ENCODE assay signal across 24 cellular contexts in genomic region chr17:70338946-70339354, GRCh38.
A peak's percentile ranks its signal among the peaks of the same experiment; 100 is the strongest.
DNase-seq lines count a peak whose midpoint lies in the region; ATAC-seq, FAIRE-seq and TF ChIP-seq lines count a peak whose summit lies in the region.
"Had no signal": no experiment of that assay in that cellular context is flagged by ENCODE, and none has a peak within 500 bp of the region (broad histone marks: within the 10 kb centered on the region; RNA-seq: fewer than 3 reads in every experiment).

No MANE protein-coding gene starts in this region.

- ATAC-seq in GM18907 (IDR thresholded peaks at IDR 0.05; ENCODE audit: unreplicated experiment), result peak; percentile 51
- ATAC-seq: A549, GM23338, HCT116 had no signal

- no peak for TF ChIP-seq CTCF in OCI-LY3 (IDR thresholded peaks at IDR 0.05; ENCODE audit: low read depth, low read length)

- no peaks in the 10 kb centered on the region for H3K79me2 ChIP-seq in OCI-LY3 (ENCODE audit: low read length)

- H4K20me1 ChIP-seq in OCI-LY3 (ENCODE audit: insufficient read depth, low read length), result no peaks in the 10 kb centered on the region
- H4K20me1 ChIP-seq: BLaER1 treated with 17β-estradiol and CSF1 and Interleukin-3, amounts not matched to agents 10 nM and 100 nM had no signal

- peaks cover 40% of the 10 kb centered on the region for H3K4me1 ChIP-seq in OCI-LY3 (ENCODE audit: low read length)
- H3K4me1 ChIP-seq: A549, BE2C had no signal

- no peak overlapping the region for H2AFZ ChIP-seq in OCI-LY3 (ENCODE audit: low read depth, low read length)
- H2AFZ ChIP-seq: GM23338 had no signal

- H3K4me3 ChIP-seq in OCI-LY3 (ENCODE audit: low read length), result no peak overlapping the region
- H3K4me3 ChIP-seq: A549; BLaER1 treated with 17β-estradiol and CSF1 and Interleukin-3, amounts not matched to agents 10 nM and 100 nM; GM23338 had no signal

- no peak overlapping the region for H3K9ac ChIP-seq in OCI-LY3 (ENCODE audit: low read length)
- H3K9ac ChIP-seq: BLaER1 treated with 17β-estradiol and CSF1 and Interleukin-3, amounts not matched to agents 10 nM and 100 nM had no signal

- H3K27ac ChIP-seq in OCI-LY3 (ENCODE audit: low read length), result peak overlapping the region; percentile 15; the same call in 1 of the 2 replicates
- H3K27ac ChIP-seq: A549; BLaER1 treated with 17β-estradiol and CSF1 and Interleukin-3, amounts not matched to agents 10 nM and 100 nM had no signal

- H3K4me2 ChIP-seq in OCI-LY3 (ENCODE audit: low read length), result peak overlapping the region; percentile 36
- H3K4me2 ChIP-seq: A549; BLaER1 treated with 17β-estradiol and CSF1 and Interleukin-3, amounts not matched to agents 10 nM and 100 nM; GM23338 had no signal

- FAIRE-seq in GM12891 (lab: Jason Lieb, UNC) (no peak), urothelium cell line (lab: Jason Lieb, UNC) (peak; percentile 62)
- FAIRE-seq: A549, D721Med, G401.6, GM18507, GM19239 had no signal

- DNase-seq in GM12891 (ENCODE audit: insufficient read length, low spot score) (no peak), urothelium cell line (ENCODE audit: low spot score) (no peak), hippocampal formation (lab: John Stamatoyannopoulos, UW) (no peak), Kasumi-1 (lab: John Stamatoyannopoulos, UW) (no peak)
- no peak for DNase-seq in NK-92 treated with Interleukin-12 subunit alpha and Interleukin-12 subunit beta, amount 100 ng/mL, for 24 hours (lab: John Stamatoyannopoulos, UW)
- DNase-seq: 8988T; ACHN; AML-193; BE2C; CD4-positive, alpha-beta T cell; CD8-positive, alpha-beta memory T cell; DMS 273 treated with DMSO at 0.1 percent for 48 hours; DND-41; H9 had no signal

- no peaks in the 10 kb centered on the region for H3K27me3 ChIP-seq in OCI-LY3 (ENCODE audit: low read depth, low read length)
- H3K27me3 ChIP-seq: BE2C; BLaER1 treated with 17β-estradiol and CSF1 and Interleukin-3, amounts not matched to agents 10 nM and 100 nM had no signal

- TF ChIP-seq POLR2A in GM12891 (IDR thresholded peaks at IDR 0.05; ENCODE audit: low read depth, low read length), result no peak

- 0 out of 2 replicates have a peak, but pooled peaks cover 4% of the 10 kb centered on the region for H3K9me3 ChIP-seq in OCI-LY3 (ENCODE audit: insufficient read depth, low read length)
- H3K9me3 ChIP-seq: A549, BE2C had no signal

- peaks cover 7% of the 10 kb centered on the region for H3K36me3 ChIP-seq in OCI-LY3 (replicated peaks; ENCODE audit: low read depth, low read length)
- H3K36me3 ChIP-seq: BE2C; BLaER1 treated with 17β-estradiol and CSF1 and Interleukin-3, amounts not matched to agents 10 nM and 100 nM had no signal

TF ChIP-seq in GM12891, 5 proteins besides CTCF, POLR2A, EP300 and RAD21:
- TF ChIP-seq POLR2AphosphoS5 (IDR thresholded peaks at IDR 0.05; ENCODE audit: low read depth, low read length) (no peak), TAF1 (IDR thresholded peaks at IDR 0.05; ENCODE audit: low read depth, low read length) (no peak), SPI1 (IDR thresholded peaks at IDR 0.05; ENCODE audit: low read depth, low read length) (peak; percentile 90), PAX5 (IDR thresholded peaks at IDR 0.05; ENCODE audit: insufficient read depth, low read length, severe bottlenecking) (no peak)
